In genomic region chr2:112626604-112627059, GRCh38 we compare ENCODE assay signal across 8 cellular contexts. TPM values are rescaled to one million over a fixed set of nuclear protein-coding genes. Genes with fewer than 3 reads are reported as not detected.
DNase-seq lines count a peak whose midpoint lies in the region; ATAC-seq and TF ChIP-seq lines count a peak whose summit lies in the region.

No MANE protein-coding gene starts in this region.

- no peaks in the 10 kb centered on the region for H3K9me3 Mint-ChIP-seq in activated T-helper 1 cell treated with anti-CD3 and anti-CD28 coated beads, Interleukin-12 subunit alpha, Interleukin-12 subunit beta, Interleukin-2, Interleukin-4 antibody, amounts not matched to agents 30 ng/mL and 10 ng/mL and 1 ng/mL, durations not matched to agents 14 hours and 24 hours and 36 hours
- no peaks in the 10 kb centered on the region for H3K9me3 Mint-ChIP-seq in nephron

- intact Hi-C loops in activated T-helper 1 cell treated with anti-CD3 and anti-CD28 coated beads, Interleukin-12 subunit alpha, Interleukin-12 subunit beta, Interleukin-2, Interleukin-4 antibody, amounts not matched to agents 30 ng/mL and 10 ng/mL and 1 ng/mL, durations not matched to agents 14 hours and 24 hours and 36 hours (cut with micrococcal nuclease): loop anchor here (1.0 to 5.0 kb wide), 5 partner anchors 19 to 100 kb away; partner anchors contain the start of gene SLC20A1
- intact Hi-C loops in esophagus squamous epithelium (cut with DNase I): no loop called here

- H3K27ac ChIP-seq in esophagus squamous epithelium (peak overlapping the region; percentile 71 to 91 (median 76)), subcutaneous abdominal adipose tissue (ENCODE audit: low read depth, low read length) (peak overlapping the region; percentile 74)

- TF ChIP-seq CTCF in esophagus squamous epithelium (IDR thresholded peaks at IDR 0.05) (peak; percentile 57 to 87 (median 77)), nephron (IDR thresholded peaks at IDR 0.05; ENCODE audit: unreplicated experiment in 3 of 3) (peak; percentile 68 to 79 (median 78))

- H3K36me3 Mint-ChIP-seq in activated T-helper 1 cell treated with anti-CD3 and anti-CD28 coated beads, Interleukin-12 subunit alpha, Interleukin-12 subunit beta, Interleukin-2, Interleukin-4 antibody, amounts not matched to agents 30 ng/mL and 10 ng/mL and 1 ng/mL, durations not matched to agents 14 hours and 24 hours and 36 hours (ENCODE audit: low read depth): no peaks in the 10 kb centered on the region
- no peaks in the 10 kb centered on the region for H3K36me3 Mint-ChIP-seq in nephron (ENCODE audit: low read depth)

- H3K9me3 ChIP-seq in esophagus squamous epithelium (no peaks in the 10 kb centered on the region), subcutaneous abdominal adipose tissue (ENCODE audit: control insufficient read depth in 5 of 5, low read length in 5 of 5) (no peaks in the 10 kb centered on the region)

- no peak overlapping the region for H3K9ac ChIP-seq in subcutaneous abdominal adipose tissue (ENCODE audit: low read length in 5 of 5)

- DNase-seq in DMS79 treated with DMSO at 0.1 percent for 48 hours (lab: John Stamatoyannopoulos, UW) (peak; percentile 82), OCI-M1 (lab: John Stamatoyannopoulos, UW) (peak; percentile 71), esophagus squamous epithelium (lab: John Stamatoyannopoulos, UW) (no peak)
- DNase-seq in activated T-helper 1 cell treated with anti-CD3 and anti-CD28 coated beads, Interleukin-12 subunit alpha, Interleukin-12 subunit beta, Interleukin-2, Interleukin-4 antibody, amounts not matched to agents 30 ng/mL and 10 ng/mL and 1 ng/mL, durations not matched to agents 14 hours and 24 hours and 36 hours (ENCODE audit: low spot score): peak; percentile 59

- no peak for TF ChIP-seq POLR2A in esophagus squamous epithelium (IDR thresholded peaks at IDR 0.05)

- H3K27me3 Mint-ChIP-seq in activated T-helper 1 cell treated with anti-CD3 and anti-CD28 coated beads, Interleukin-12 subunit alpha, Interleukin-12 subunit beta, Interleukin-2, Interleukin-4 antibody, amounts not matched to agents 30 ng/mL and 10 ng/mL and 1 ng/mL, durations not matched to agents 14 hours and 24 hours and 36 hours (ENCODE audit: insufficient read depth): peaks cover 2% of the 10 kb centered on the region
- peaks cover 7% of the 10 kb centered on the region for H3K27me3 Mint-ChIP-seq in nephron (ENCODE audit: low read depth)

- H3K4me1 Mint-ChIP-seq in activated T-helper 1 cell treated with anti-CD3 and anti-CD28 coated beads, Interleukin-12 subunit alpha, Interleukin-12 subunit beta, Interleukin-2, Interleukin-4 antibody, amounts not matched to agents 30 ng/mL and 10 ng/mL and 1 ng/mL, durations not matched to agents 14 hours and 24 hours and 36 hours (ENCODE audit: low read depth): peaks cover 79% of the 10 kb centered on the region
- peaks cover 28% of the 10 kb centered on the region for H3K4me1 Mint-ChIP-seq in nephron

- H3K27ac Mint-ChIP-seq in activated T-helper 1 cell treated with anti-CD3 and anti-CD28 coated beads, Interleukin-12 subunit alpha, Interleukin-12 subunit beta, Interleukin-2, Interleukin-4 antibody, amounts not matched to agents 30 ng/mL and 10 ng/mL and 1 ng/mL, durations not matched to agents 14 hours and 24 hours and 36 hours: peak overlapping the region; percentile 40
- H3K27ac Mint-ChIP-seq in nephron: peak overlapping the region in 1 of 3 experiments; percentile 40

- 7 to 9% methylated on average over 1 to 3 of the region's 7 CpGs for WGBS in esophagus squamous epithelium, 2 donors

- ATAC-seq in HG03354 (IDR thresholded peaks at IDR 0.05; ENCODE audit: poor library complexity, severe bottlenecking, unreplicated experiment) (peak; percentile 52), HG03135 (IDR thresholded peaks at IDR 0.05; ENCODE audit: unreplicated experiment) (no peak)

- H3K4me3 ChIP-seq in esophagus squamous epithelium (peak overlapping the region in 2 of 4 donors; percentile 9 to 32), subcutaneous abdominal adipose tissue (ENCODE audit: low read depth in 1 of 5, low read length in 5 of 5) (peak overlapping the region in 2 of 5 donors; percentile 37 to 47)

- H3K27me3 ChIP-seq in esophagus squamous epithelium (no peaks in the 10 kb centered on the region), subcutaneous abdominal adipose tissue (ENCODE audit: control insufficient read depth in 5 of 5, insufficient read depth in 4 of 5, low read length in 5 of 5) (peaks cover 0 to 10% (median 5%) of the 10 kb centered on the region in 5 donors)

- H3K4me1 ChIP-seq in esophagus squamous epithelium: peaks cover 23 to 73% (median 49%) of the 10 kb centered on the region in 3 donors
- peaks cover 8 to 28% (median 19%) of the 10 kb centered on the region in 5 donors for H3K4me1 ChIP-seq in subcutaneous abdominal adipose tissue (ENCODE audit: control insufficient read depth in 5 of 5, insufficient read depth in 5 of 5, low read length in 5 of 5)

- H3K4me3 Mint-ChIP-seq in activated T-helper 1 cell treated with anti-CD3 and anti-CD28 coated beads, Interleukin-12 subunit alpha, Interleukin-12 subunit beta, Interleukin-2, Interleukin-4 antibody, amounts not matched to agents 30 ng/mL and 10 ng/mL and 1 ng/mL, durations not matched to agents 14 hours and 24 hours and 36 hours: peak overlapping the region; percentile 57
- no peak overlapping the region for H3K4me3 Mint-ChIP-seq in nephron

- H3K36me3 ChIP-seq in esophagus squamous epithelium (no peaks in the 10 kb centered on the region), subcutaneous abdominal adipose tissue (ENCODE audit: control insufficient read depth in 5 of 5, insufficient read depth in 5 of 5, low read length in 5 of 5) (no peaks in the 10 kb centered on the region)

RNA-seq across cellular contexts. Expression of gene SLC20A1, which starts 19.1 kb away (rescaled TPM):
- 164 and 172 TPM in 2 replicates for total RNA-seq in activated T-helper 1 cell treated with anti-CD3 and anti-CD28 coated beads, Interleukin-12 subunit alpha, Interleukin-12 subunit beta, Interleukin-2, Interleukin-4 antibody, amounts not matched to agents 30 ng/mL and 10 ng/mL and 1 ng/mL, durations not matched to agents 14 hours and 24 hours and 36 hours
- total RNA-seq in esophagus squamous epithelium: 10 to 100 TPM in 3 of 4 donors, 1 to 10 TPM in 1; 9.4 to 26.9 (median 21.5) TPM

RNA-seq across cellular contexts. Expression of gene CHCHD5, which starts 42.2 kb away (rescaled TPM):
- total RNA-seq in activated T-helper 1 cell treated with anti-CD3 and anti-CD28 coated beads, Interleukin-12 subunit alpha, Interleukin-12 subunit beta, Interleukin-2, Interleukin-4 antibody, amounts not matched to agents 30 ng/mL and 10 ng/mL and 1 ng/mL, durations not matched to agents 14 hours and 24 hours and 36 hours: 31.3 and 38.9 TPM in 2 replicates
- 10 to 100 TPM; 16.6 to 31.2 (median 18.4) TPM for total RNA-seq in esophagus squamous epithelium
